10 cellular contexts compared by ENCODE assay signal in genomic region chr3:48738926-48739616, GRCh38. TPM values are rescaled to one million over a fixed set of nuclear protein-coding genes. Genes with fewer than 3 reads are reported as not detected.
DNase-seq lines count a peak whose midpoint lies in the region; ATAC-seq and TF ChIP-seq lines count a peak whose summit lies in the region.
"Had no signal": no experiment of that assay in that cellular context is flagged by ENCODE, and none has a peak within 500 bp of the region (broad histone marks: within the 10 kb centered on the region; RNA-seq: fewer than 3 reads in every experiment).

No MANE protein-coding gene starts in this region.

- WGBS in spleen, 5 donors: 76 to 91% (median 89%) methylated on average over 9 of the region's 9 CpGs

- H3K9ac ChIP-seq in colonic mucosa (ENCODE audit: low read depth in 2 of 2, low read length in 2 of 2): peak overlapping the region; percentile 19 to 83
- H3K9ac ChIP-seq: BLaER1 treated with 17β-estradiol and CSF1 and Interleukin-3, amounts not matched to agents 10 nM and 100 nM had no signal

- no peak for TF ChIP-seq CTCF in colonic mucosa (IDR thresholded peaks at IDR 0.05)
- no peak for TF ChIP-seq CTCF in spleen (IDR thresholded peaks at IDR 0.05 in 8 of 11, conservative IDR thresholded peaks at IDR 0.05 in 3 of 11)

- H3K4me3 ChIP-seq in colonic mucosa (no peak overlapping the region), spleen (no peak overlapping the region)
- H3K4me3 ChIP-seq: BLaER1 treated with 17β-estradiol and CSF1 and Interleukin-3, amounts not matched to agents 10 nM and 100 nM; K562 had no signal

- H3K9me3 ChIP-seq in colonic mucosa (no peaks in the 10 kb centered on the region), spleen (no peaks in the 10 kb centered on the region)

- TF ChIP-seq POLR2A in spleen (IDR thresholded peaks at IDR 0.05): no peak

- DNase-seq in DMS79 treated with DMSO at 0.1 percent for 48 hours (lab: John Stamatoyannopoulos, UW): peak; percentile 8
- peak; percentile 74 for DNase-seq in colonic mucosa
- DNase-seq in left lobe of liver (ENCODE audit: low spot score): peak; percentile 48
- DNase-seq in spleen: no peak
- no peak for DNase-seq in OCI-M1 (lab: John Stamatoyannopoulos, UW)
- DNase-seq in effector CD4-positive, alpha-beta T cell: no peak
- no peak for DNase-seq in glomerular visceral epithelial cell (ENCODE audit: extremely low spot score)
- DNase-seq in AG20443 (ENCODE audit: low spot score): no peak

- peak overlapping the region; percentile 85 for H3K27ac ChIP-seq in colonic mucosa
- H3K27ac ChIP-seq in spleen: peak overlapping the region in 5 of 8 donors; percentile 52 to 80 (median 72)
- H3K27ac ChIP-seq: BLaER1 treated with 17β-estradiol and CSF1 and Interleukin-3, amounts not matched to agents 10 nM and 100 nM had no signal

- ATAC-seq in left lobe of liver: no peak

- H3K27me3 ChIP-seq in colonic mucosa (no peaks in the 10 kb centered on the region), spleen (replicated peaks in 1 of 7) (no peaks in the 10 kb centered on the region)
- H3K27me3 ChIP-seq: BLaER1 treated with 17β-estradiol and CSF1 and Interleukin-3, amounts not matched to agents 10 nM and 100 nM had no signal

- H3K4me1 ChIP-seq in colonic mucosa (peaks cover 37% of the 10 kb centered on the region), spleen (peaks cover 21 to 59% (median 38%) of the 10 kb centered on the region in 6 donors)

- H3K36me3 ChIP-seq in colonic mucosa (no peaks in the 10 kb centered on the region), spleen (no peaks in the 10 kb centered on the region)
- H3K36me3 ChIP-seq: BLaER1 treated with 17β-estradiol and CSF1 and Interleukin-3, amounts not matched to agents 10 nM and 100 nM had no signal

- intact Hi-C loops in colonic mucosa (cut with DNase I): no loop called here
- intact Hi-C loops in spleen (cut with DNase I; ENCODE audit: low total_unique reads): no loop called here

RNA-seq across cellular contexts. Expression of gene IP6K2, which starts 22.1 kb away (rescaled TPM):
- total RNA-seq in colonic mucosa (100 to 1,000 TPM; 101 to 134 TPM), left lobe of liver (31.1 TPM), spleen (100 to 1,000 TPM in 1 of 7 donors, 10 to 100 TPM in 6; 62.1 to 105 (median 74.8) TPM)
- 10 to 100 TPM; 64.8 to 81.5 (median 79.1) TPM for polyA plus RNA-seq in spleen

RNA-seq across cellular contexts. Expression of gene NCKIPSD, which starts 53.4 kb away (rescaled TPM):
- 10 to 100 TPM; 24.3 to 29.7 TPM for total RNA-seq in colonic mucosa
- total RNA-seq in left lobe of liver: 12.0 TPM
- total RNA-seq in spleen: 10 to 100 TPM; 13.5 to 33.9 (median 19.9) TPM
- 10 to 100 TPM in 1 of 3 donors, 1 to 10 TPM in 2; 5.9 to 10.3 (median 6.3) TPM for polyA plus RNA-seq in spleen

Comparison
In these comparisons a context has a peak if more than half of its experiments do, and no peak if none do; other contexts are left out.
1. DNase-seq: peak in DMS79 treated with DMSO at 0.1 percent for 48 hours (single experiment), colonic mucosa (single experiment) and left lobe of liver (single experiment); none in spleen (single experiment), OCI-M1 (single experiment), effector CD4-positive, alpha-beta T cell (single experiment), glomerular visceral epithelial cell (single experiment) and AG20443 (single experiment).